9 cellular contexts compared by ENCODE assay signal in the genomic region with DNA sequence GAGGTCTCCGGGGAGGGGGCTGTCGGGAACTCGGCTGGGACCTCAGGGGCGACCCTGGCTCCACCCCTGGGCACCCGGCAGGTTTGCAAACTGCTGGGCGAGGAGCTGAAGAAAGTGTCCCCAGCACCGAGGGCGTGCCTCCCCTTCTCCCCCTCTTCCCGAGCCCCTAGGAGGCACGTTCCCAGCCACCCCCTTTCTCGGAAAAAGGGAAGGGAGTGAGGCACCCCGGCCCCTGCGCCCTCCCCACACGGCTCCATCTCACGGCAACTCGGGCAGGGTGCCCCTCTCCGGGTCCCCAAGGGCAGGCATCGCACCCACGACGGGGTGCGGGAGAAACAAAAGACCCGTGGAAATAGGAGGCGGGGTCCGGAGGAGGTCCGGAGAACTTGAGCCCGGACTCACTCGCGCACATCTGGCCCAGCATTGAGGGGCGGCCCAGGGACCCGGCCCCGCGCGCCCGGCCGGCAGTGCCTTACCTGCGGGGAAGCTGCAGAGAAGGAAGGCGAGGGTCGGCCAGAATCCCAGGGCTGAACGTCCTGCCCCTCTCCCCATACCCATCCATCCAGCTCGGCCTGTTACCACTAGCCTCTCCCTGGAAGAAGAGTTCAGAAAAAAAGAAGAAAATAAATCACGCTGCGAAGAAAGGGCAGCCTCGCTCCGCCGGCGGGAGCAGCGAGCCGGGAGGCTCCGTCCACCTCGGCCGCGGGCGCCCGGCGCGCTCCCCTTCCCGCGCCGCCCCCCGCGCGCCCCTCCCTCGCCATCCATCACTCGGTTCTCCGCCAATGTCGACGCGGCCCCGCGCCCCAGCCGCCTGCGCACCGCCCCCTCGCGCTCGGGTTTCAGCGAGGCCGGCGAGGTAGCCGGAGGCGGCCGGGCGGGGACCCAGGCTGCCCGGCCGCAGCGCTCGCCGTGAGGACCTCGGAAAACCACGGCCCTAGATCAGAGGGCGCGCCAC. TPM values are rescaled to one million over a fixed set of nuclear protein-coding genes. Genes with fewer than 3 reads are reported as not detected.
A peak's percentile ranks its signal among the peaks of the same experiment; 100 is the strongest.
DNase-seq lines count a peak whose midpoint lies in the region; ATAC-seq, FAIRE-seq and TF ChIP-seq lines count a peak whose summit lies in the region.
"Had no signal": no experiment of that assay in that cellular context is flagged by ENCODE, and none has a peak within 500 bp of the region (broad histone marks: within the 10 kb centered on the region; RNA-seq: fewer than 3 reads in every experiment).

No MANE protein-coding gene starts in this region.

- no peak for TF ChIP-seq EP300 in HepG2 (IDR thresholded peaks at IDR 0.05; ENCODE audit: low read depth in 2 of 2, low read length in 2 of 2)
- TF ChIP-seq EP300 in HepG2 (CRISPR knock-in tag; IDR thresholded peaks at IDR 0.05; ENCODE audit: borderline replicate concordance) = no peak

- H3K4me2 ChIP-seq in HepG2 (ENCODE audit: low read depth, low read length) = peak overlapping the region; percentile 18; the same call in 1 of the 2 replicates

- no peaks in the 10 kb centered on the region for H3K9me3 Mint-ChIP-seq in dendritic cell treated with granulocyte-macrophage colony-stimulating factor and Interleukin-4, amounts not matched to agents 40 ng/mL and 50 ng/mL, for 4 days

- CTCF ChIA-PET in HepG2 (lab: Yijun Ruan, JAX; ENCODE audit: low intra/inter-chr PET ratio, low total read pairs) = no interaction called here

- no TSS peak for BruUV-seq in HepG2 (replicated peaks; lab: Mats Ljungman, UMichigan)

- peaks cover 20% of the 10 kb centered on the region for H3K4me1 Mint-ChIP-seq in dendritic cell treated with granulocyte-macrophage colony-stimulating factor and Interleukin-4, amounts not matched to agents 40 ng/mL and 50 ng/mL, for 4 days (ENCODE audit: low read depth)

- peaks cover 76% of the 10 kb centered on the region for H3K27me3 Mint-ChIP-seq in dendritic cell treated with granulocyte-macrophage colony-stimulating factor and Interleukin-4, amounts not matched to agents 40 ng/mL and 50 ng/mL, for 4 days

- no peak for TF ChIP-seq CTCF in HepG2 (CRISPR knock-in tag; IDR thresholded peaks at IDR 0.05)

- H3K4me3 Mint-ChIP-seq in dendritic cell treated with granulocyte-macrophage colony-stimulating factor and Interleukin-4, amounts not matched to agents 40 ng/mL and 50 ng/mL, for 4 days = peak overlapping the region; percentile 64

- FAIRE-seq in HepG2 (lab: Jason Lieb, UNC) (no peak), GM12892 (lab: Jason Lieb, UNC) (no peak)
- FAIRE-seq: G401.6 had no signal

- H3K36me3 Mint-ChIP-seq in dendritic cell treated with granulocyte-macrophage colony-stimulating factor and Interleukin-4, amounts not matched to agents 40 ng/mL and 50 ng/mL, for 4 days (ENCODE audit: low read depth) = no peaks in the 10 kb centered on the region

- no peaks in the 10 kb centered on the region for H3K79me2 ChIP-seq in HepG2 (ENCODE audit: insufficient read depth, low read length)

- H3K27ac ChIP-seq in HepG2 (ENCODE audit: extremely low read length, insufficient read depth, low read length) = no peak overlapping the region

- peak; percentile 87 for ATAC-seq in HepG2
- ATAC-seq in GM21737 (IDR thresholded peaks at IDR 0.05; ENCODE audit: unreplicated experiment) = no peak

- 9% methylated on average over 20 of the region's 92 CpGs for WGBS in HepG2 (ENCODE audit: low lambda C conversion rate)

- TF ChIP-seq RAD21 in HepG2 (CRISPR knock-in tag; IDR thresholded peaks at IDR 0.05) = no peak

- peak overlapping the region in 1 of 3 experiments; percentile 23; a peak in 1 of 6 replicates for H3K4me3 ChIP-seq in HepG2 (replicated peaks in 1 of 3; ENCODE audit: insufficient read depth in 1 of 3, low read depth in 2 of 3, low read length in 3 of 3)

- intact Hi-C loops in dendritic cell treated with granulocyte-macrophage colony-stimulating factor and Interleukin-4, amounts not matched to agents 40 ng/mL and 50 ng/mL, for 4 days (cut with micrococcal nuclease) = no loop called here
- intact Hi-C loops in HepG2 (cut with micrococcal nuclease; ENCODE audit: unreplicated experiment) = no loop called here

- peak; percentile 61 to 70 for DNase-seq in NCI-H524 (lab: John Stamatoyannopoulos, UW)
- DNase-seq in NCI-H524 treated with DMSO at 0.1 percent for 48 hours (lab: John Stamatoyannopoulos, UW) = no peak
- peak; percentile 84 for DNase-seq in NCI-H748 (lab: John Stamatoyannopoulos, UW; ENCODE audit: unreplicated experiment)
- peak; percentile 6 for DNase-seq in HepG2 (ENCODE audit: low spot score)
- peak; percentile 53 for DNase-seq in stromal cell of bone marrow (ENCODE audit: low read depth)
- no peak for DNase-seq in GM12892 (ENCODE audit: insufficient read length)

- POLR2A ChIA-PET in HepG2 (lab: Yijun Ruan, JAX) = no interaction called here

- H3K27ac Mint-ChIP-seq in dendritic cell treated with granulocyte-macrophage colony-stimulating factor and Interleukin-4, amounts not matched to agents 40 ng/mL and 50 ng/mL, for 4 days = no peak overlapping the region

- no peak overlapping the region for H3K9ac ChIP-seq in HepG2 (ENCODE audit: insufficient read depth, low read depth, low read length)

- H3K27me3 ChIP-seq in HepG2 (ENCODE audit: control insufficient read depth in 1 of 2, insufficient read depth in 2 of 2, low read length in 2 of 2) = peaks cover 16 to 92% of the 10 kb centered on the region in 2 experiments

- no peak overlapping the region for H2AFZ ChIP-seq in HepG2 (ENCODE audit: low read length)

- no peaks in the 10 kb centered on the region for H3K36me3 ChIP-seq in HepG2 (replicated peaks in 1 of 2; ENCODE audit: control insufficient read depth in 1 of 2, insufficient read depth in 2 of 2, low read length in 2 of 2)

- in situ Hi-C loops in HepG2 (cut with HindIII; ENCODE audit: extremely low pct_ligation_motif_present, low pct_unique_long_range_greater_than_20kb) = no loop called here

- TF ChIP-seq POLR2A in HepG2 (IDR thresholded peaks at IDR 0.05; ENCODE audit: insufficient read depth in 1 of 2, low read depth in 2 of 2, low read length in 2 of 2) = no peak
- TF ChIP-seq POLR2A in GM12892 (IDR thresholded peaks at IDR 0.05; ENCODE audit: low read depth, low read length) = no peak

- H4K20me1 ChIP-seq in HepG2 (ENCODE audit: insufficient read depth, low read length) = no peaks in the 10 kb centered on the region

- H3K4me1 ChIP-seq in HepG2 (ENCODE audit: insufficient read depth, low read length) = no peaks in the 10 kb centered on the region

- no peaks in the 10 kb centered on the region for H3K9me3 ChIP-seq in HepG2 (ENCODE audit: low read length)

TF ChIP-seq in HepG2, 621 proteins besides CTCF, POLR2A, EP300 and RAD21 (continues in another document):
- TF ChIP-seq, protein P1, sequence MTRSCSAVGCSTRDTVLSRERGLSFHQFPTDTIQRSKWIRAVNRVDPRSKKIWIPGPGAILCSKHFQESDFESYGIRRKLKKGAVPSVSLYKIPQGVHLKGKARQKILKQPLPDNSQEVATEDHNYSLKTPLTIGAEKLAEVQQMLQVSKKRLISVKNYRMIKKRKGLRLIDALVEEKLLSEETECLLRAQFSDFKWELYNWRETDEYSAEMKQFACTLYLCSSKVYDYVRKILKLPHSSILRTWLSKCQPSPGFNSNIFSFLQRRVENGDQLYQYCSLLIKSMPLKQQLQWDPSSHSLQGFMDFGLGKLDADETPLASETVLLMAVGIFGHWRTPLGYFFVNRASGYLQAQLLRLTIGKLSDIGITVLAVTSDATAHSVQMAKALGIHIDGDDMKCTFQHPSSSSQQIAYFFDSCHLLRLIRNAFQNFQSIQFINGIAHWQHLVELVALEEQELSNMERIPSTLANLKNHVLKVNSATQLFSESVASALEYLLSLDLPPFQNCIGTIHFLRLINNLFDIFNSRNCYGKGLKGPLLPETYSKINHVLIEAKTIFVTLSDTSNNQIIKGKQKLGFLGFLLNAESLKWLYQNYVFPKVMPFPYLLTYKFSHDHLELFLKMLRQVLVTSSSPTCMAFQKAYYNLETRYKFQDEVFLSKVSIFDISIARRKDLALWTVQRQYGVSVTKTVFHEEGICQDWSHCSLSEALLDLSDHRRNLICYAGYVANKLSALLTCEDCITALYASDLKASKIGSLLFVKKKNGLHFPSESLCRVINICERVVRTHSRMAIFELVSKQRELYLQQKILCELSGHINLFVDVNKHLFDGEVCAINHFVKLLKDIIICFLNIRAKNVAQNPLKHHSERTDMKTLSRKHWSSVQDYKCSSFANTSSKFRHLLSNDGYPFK (CRISPR knock-in tag; IDR thresholded peaks at IDR 0.05; ENCODE audit: borderline replicate concordance) = no peak
- TF ChIP-seq MEIS2 (CRISPR knock-in tag; IDR thresholded peaks at IDR 0.05) = no peak
- no peak for TF ChIP-seq ATF1 (CRISPR knock-in tag; IDR thresholded peaks at IDR 0.05)
- no peak for TF ChIP-seq ZNF550 (CRISPR knock-in tag; IDR thresholded peaks at IDR 0.05; ENCODE audit: borderline replicate concordance)
- peak; percentile 44; the same call in 1 of the 2 replicates for TF ChIP-seq SP4 (CRISPR knock-in tag; IDR thresholded peaks at IDR 0.05)

RNA-seq across cellular contexts. Expression of a gene that starts 16.3 kb away (rescaled TPM):
- total RNA-seq in HepG2 (2016; rRNA removed; fragmentation: Illumina TruSeq; extraction: Trizol) = not detected in 2 replicates
- total RNA-seq in HepG2 (2016; cell fraction: cytosol; rRNA removed; fragmentation: Illumina TruSeq; extraction: Trizol; ENCODE audit: low read depth) = not detected in 2 replicates
- not detected in 2 replicates for total RNA-seq in HepG2 (2016; cell fraction: insoluble cytoplasmic fraction; rRNA removed; fragmentation: Illumina TruSeq; extraction: Trizol)
- not detected in 2 replicates for total RNA-seq in HepG2 (2016; cell fraction: membrane; rRNA removed; fragmentation: Illumina TruSeq; extraction: Trizol)
- total RNA-seq in HepG2 (2016; cell fraction: nucleus; rRNA removed; fragmentation: Illumina TruSeq; extraction: Trizol) = not detected in 2 replicates
- not detected in 2 replicates for polyA plus RNA-seq in HepG2 (2011; rRNA removed)
- not detected in 2 replicates for polyA plus RNA-seq in HepG2 (2011; cell fraction: cytosol; rRNA removed)
- polyA plus RNA-seq in HepG2 (2011; cell fraction: nucleus; rRNA removed) = not detected in 2 replicates
- polyA plus RNA-seq in HepG2 (2012) = 0.08 and 0.16 TPM in 2 replicates
- polyA plus RNA-seq in HepG2 (2016; cell fraction: cytosol; fragmentation: Illumina TruSeq; extraction: Trizol; ENCODE audit: low read depth) = not detected in 2 replicates
- not detected in 2 replicates for polyA plus RNA-seq in HepG2 (2016; cell fraction: insoluble cytoplasmic fraction; fragmentation: Illumina TruSeq; extraction: Trizol; ENCODE audit: low read depth)
- polyA plus RNA-seq in HepG2 (2016; cell fraction: membrane; fragmentation: Illumina TruSeq; extraction: Trizol; ENCODE audit: low read depth) = not detected in 2 replicates
- polyA plus RNA-seq in HepG2 (2016; cell fraction: nucleus; fragmentation: Illumina TruSeq; extraction: Trizol; ENCODE audit: insufficient read depth, low read depth) = not detected in 2 replicates
- 0.02 TPM in 1 of 2 replicates, not detected in the other for polyA minus RNA-seq in HepG2 (2011; rRNA and poly(A)+ RNA removed; ENCODE audit: low replicate concordance)
- polyA minus RNA-seq in HepG2 (2011; cell fraction: cytosol; rRNA and poly(A)+ RNA removed) = not detected in 2 replicates
- polyA minus RNA-seq in HepG2 (2011; cell fraction: nucleus; rRNA and poly(A)+ RNA removed) = not detected in 2 replicates
- polyA plus RNA-seq in GM12892 (2012; ENCODE audit: missing spikeins) = 0.02 TPM

Comparison
In these comparisons a context has a peak if more than half of its experiments do, and no peak if none do; other contexts are left out.
1. DNase-seq: peak in NCI-H524 (2 of 2), NCI-H748 (single experiment), HepG2 (single experiment) and stromal cell of bone marrow (single experiment); none in NCI-H524 treated with DMSO at 0.1 percent for 48 hours (single experiment) and GM12892 (single experiment).